ENCODE assay signal across 13 cellular contexts in genomic region chr3:7978104-7978457, GRCh38.
DNase-seq lines count a peak whose midpoint lies in the region; ATAC-seq and TF ChIP-seq lines count a peak whose summit lies in the region.
"Had no signal": no experiment of that assay in that cellular context is flagged by ENCODE, and none has a peak within 500 bp of the region (broad histone marks: within the 10 kb centered on the region; RNA-seq: fewer than 3 reads in every experiment).

No MANE protein-coding gene starts in this region.

- H3K9me3 Mint-ChIP-seq in activated CD4-positive, alpha-beta T cell treated with anti-CD3 and anti-CD28 coated beads for 36 hours (ENCODE audit: low read depth), result no peaks in the 10 kb centered on the region
- H3K9me3 Mint-ChIP-seq: activated T-helper 17 cell treated with anti-CD3 and anti-CD28 coated beads, Interleukin-2, amount 50 U/mL, for 72 hours had no signal

- no peaks in the 10 kb centered on the region for H3K36me3 Mint-ChIP-seq in activated CD4-positive, alpha-beta T cell treated with anti-CD3 and anti-CD28 coated beads for 36 hours (ENCODE audit: low read depth)

- no peaks in the 10 kb centered on the region for H3K27me3 Mint-ChIP-seq in activated CD4-positive, alpha-beta T cell treated with anti-CD3 and anti-CD28 coated beads for 36 hours
- H3K27me3 Mint-ChIP-seq: activated T-helper 17 cell treated with anti-CD3 and anti-CD28 coated beads, Interleukin-2, amount 50 U/mL, for 72 hours; central memory CD8-positive, alpha-beta T cell had no signal

- H3K27ac ChIP-seq in BLaER1 (peak overlapping the region; percentile 53; the same call in 1 of the 2 replicates), brain microvascular endothelial cell (no peak overlapping the region)
- H3K27ac ChIP-seq: prostate gland had no signal

- intact Hi-C loops in activated CD4-positive, alpha-beta T cell treated with anti-CD3 and anti-CD28 coated beads for 36 hours (cut with DNase I, micrococcal nuclease), result no loop called here

- H3K36me3 ChIP-seq in BLaER1, result no peaks in the 10 kb centered on the region
- no peaks in the 10 kb centered on the region for H3K36me3 ChIP-seq in brain microvascular endothelial cell (replicated peaks)
- H3K36me3 ChIP-seq: prostate gland had no signal

- no peaks in the 10 kb centered on the region for H3K9me3 ChIP-seq in BLaER1
- H3K9me3 ChIP-seq: prostate gland had no signal

- H3K9ac ChIP-seq in BLaER1, result no peak overlapping the region; the same call in 1 of the 2 replicates

- POLR2A ChIA-PET in GM10248 (lab: Yijun Ruan, JAX), result no interaction called here
- POLR2A ChIA-PET in activated CD4-positive, alpha-beta T cell treated with anti-CD3 and anti-CD28 coated beads for 36 hours (lab: Charles Lee), result no interaction called here

- H3K4me1 ChIP-seq in BLaER1, result peaks cover 23% of the 10 kb centered on the region
- H3K4me1 ChIP-seq: prostate gland had no signal

- ATAC-seq in HG03378 (IDR thresholded peaks at IDR 0.05; ENCODE audit: unreplicated experiment), result peak; percentile 9
- ATAC-seq in activated CD4-positive, alpha-beta T cell treated with anti-CD3 and anti-CD28 coated beads for 36 hours, result no peak
- ATAC-seq in HG03097 (IDR thresholded peaks at IDR 0.05; ENCODE audit: low FRiP score, unreplicated experiment), result no peak
- ATAC-seq: activated T-helper 17 cell treated with anti-CD3 and anti-CD28 coated beads, Interleukin-2, amount 50 U/mL, for 72 hours had no signal

- no peaks in the 10 kb centered on the region for H4K20me1 ChIP-seq in BLaER1

- H3K4me2 ChIP-seq in BLaER1, result peak overlapping the region; percentile 72

- H3K27me3 ChIP-seq in BLaER1 (no peaks in the 10 kb centered on the region), brain microvascular endothelial cell (replicated peaks) (no peaks in the 10 kb centered on the region)

- CTCF ChIA-PET in GM10248 (lab: Yijun Ruan, JAX), result no interaction called here
- CTCF ChIA-PET in activated CD4-positive, alpha-beta T cell treated with anti-CD3 and anti-CD28 coated beads for 36 hours (lab: Charles Lee), result no interaction called here

- peak overlapping the region; percentile 11; the same call in 1 of the 2 replicates for H3K4me3 ChIP-seq in BLaER1
- H3K4me3 ChIP-seq in brain microvascular endothelial cell (ENCODE audit: low read depth, low read length), result peak overlapping the region; percentile 33
- H3K4me3 ChIP-seq: prostate gland had no signal

- TF ChIP-seq CTCF in brain microvascular endothelial cell (IDR thresholded peaks at IDR 0.05; ENCODE audit: low read depth, low read length, missing control alignments) (no peak), GM10248 (IDR thresholded peaks at IDR 0.05; ENCODE audit: control extremely low read depth, extremely low read depth, low read depth, missing control alignments) (no peak)

- H3K4me1 Mint-ChIP-seq in activated CD4-positive, alpha-beta T cell treated with anti-CD3 and anti-CD28 coated beads for 36 hours, result no peaks in the 10 kb centered on the region
- H3K4me1 Mint-ChIP-seq: activated T-helper 17 cell treated with anti-CD3 and anti-CD28 coated beads, Interleukin-2, amount 50 U/mL, for 72 hours; central memory CD8-positive, alpha-beta T cell had no signal

- no peak for DNase-seq in brain microvascular endothelial cell
- peak; percentile 85 for DNase-seq in medulla oblongata (ENCODE audit: extremely low spot score)
- no peak for DNase-seq in OCI-M2 (lab: John Stamatoyannopoulos, UW; ENCODE audit: unreplicated experiment)
- DNase-seq in GM10248 (ENCODE audit: extremely low spot score), result no peak
- DNase-seq in activated CD4-positive, alpha-beta T cell treated with anti-CD3 and anti-CD28 coated beads for 36 hours, result no peak
- DNase-seq: activated CD4-positive, CD25-positive, alpha-beta regulatory T cell treated with anti-CD3 and anti-CD28 coated beads, Interleukin-2, amount 50 U/mL, for 72 hours; GDM1 had no signal

- no peak overlapping the region for H3K27ac Mint-ChIP-seq in activated CD4-positive, alpha-beta T cell treated with anti-CD3 and anti-CD28 coated beads for 36 hours
- H3K27ac Mint-ChIP-seq: activated T-helper 17 cell treated with anti-CD3 and anti-CD28 coated beads, Interleukin-2, amount 50 U/mL, for 72 hours had no signal

- no peak overlapping the region for H3K4me3 Mint-ChIP-seq in activated CD4-positive, alpha-beta T cell treated with anti-CD3 and anti-CD28 coated beads for 36 hours
- H3K4me3 Mint-ChIP-seq: activated T-helper 17 cell treated with anti-CD3 and anti-CD28 coated beads, Interleukin-2, amount 50 U/mL, for 72 hours; central memory CD8-positive, alpha-beta T cell had no signal

- in situ Hi-C loops in brain microvascular endothelial cell (cut with HindIII; ENCODE audit: low pct_ligation_motif_present, low sequenced_read_pairs), result no loop called here
